Comparison of ENCODE assay signal across 8 cellular contexts in the genomic region with DNA sequence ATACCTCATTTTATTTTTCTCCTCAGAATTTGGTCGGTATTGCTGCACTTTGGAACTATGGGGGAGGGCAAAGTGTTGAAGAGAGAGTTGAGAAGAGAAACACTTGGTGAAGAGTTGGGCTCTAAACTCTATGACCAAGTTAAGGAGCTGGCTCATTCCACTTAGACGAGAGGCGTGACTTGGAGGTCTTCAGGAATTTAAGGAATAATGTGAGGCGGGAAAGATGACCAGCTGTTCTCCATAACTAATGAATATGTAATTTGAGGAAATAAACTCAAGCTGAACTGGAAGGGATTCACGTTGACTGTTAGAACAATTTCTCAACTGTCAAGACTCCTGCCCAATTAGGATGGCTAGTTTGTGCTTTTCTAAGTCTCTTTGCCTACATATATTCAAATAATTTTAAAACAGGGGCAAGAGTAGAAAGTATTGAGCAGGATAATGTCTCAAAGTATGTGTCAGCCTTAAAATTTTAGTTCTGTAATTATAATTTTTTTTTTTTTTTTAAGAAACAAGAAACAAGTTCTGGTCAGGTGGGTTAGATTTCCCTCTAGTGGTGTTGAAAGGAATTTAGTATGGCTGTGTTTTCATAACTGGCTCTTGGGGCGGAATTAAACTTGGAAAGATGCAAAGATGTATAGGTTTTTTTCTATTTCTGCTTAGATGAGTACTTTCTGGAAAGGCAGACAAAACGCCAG. TPM values are rescaled to one million over a fixed set of nuclear protein-coding genes. Genes with fewer than 3 reads are reported as not detected.
DNase-seq lines count a peak whose midpoint lies in the region; ATAC-seq and TF ChIP-seq lines count a peak whose summit lies in the region.

No MANE protein-coding gene starts in this region.

- ATAC-seq in naive thymus-derived CD8-positive, alpha-beta T cell, result no peak

- DNase-seq in AG09309 (ENCODE audit: low read depth) (no peak), ascending aorta (ENCODE audit: low spot score in 2 of 2) (no peak), kidney epithelial cell (ENCODE audit: low read depth) (no peak), uterus (peak in 1 of 2 donors; percentile 52), GDM1 (lab: John Stamatoyannopoulos, UW) (no peak), NCI-H226 (no peak)
- DNase-seq in naive thymus-derived CD8-positive, alpha-beta T cell, result no peak

- H3K4me1 ChIP-seq in HEK293 (ENCODE audit: control insufficient read depth, insufficient read depth, low read length), result no peaks in the 10 kb centered on the region
- H3K4me1 ChIP-seq in ascending aorta, result peaks cover 0 to 23% of the 10 kb centered on the region in 2 donors
- H3K4me1 ChIP-seq in uterus, result peaks cover 8 to 11% of the 10 kb centered on the region in 2 donors

- peaks cover 0 to 5% (median 0%) of the 10 kb centered on the region in 4 donors for H3K4me1 Mint-ChIP-seq in naive thymus-derived CD8-positive, alpha-beta T cell

- H3K27me3 ChIP-seq in ascending aorta, result no peaks in the 10 kb centered on the region
- no peaks in the 10 kb centered on the region for H3K27me3 ChIP-seq in kidney epithelial cell (ENCODE audit: control insufficient read depth, insufficient read depth, low read length)
- no peaks in the 10 kb centered on the region for H3K27me3 ChIP-seq in uterus

- intact Hi-C loops in ascending aorta (cut with DNase I), result no loop called here
- intact Hi-C loops in uterus (cut with DNase I; ENCODE audit: low total_unique reads), result no loop called here

- no peak for TF ChIP-seq POLR2A in uterus (IDR thresholded peaks at IDR 0.05)

- H3K9me3 ChIP-seq in HEK293 (ENCODE audit: control insufficient read depth, insufficient read depth, low read depth, low read length) (no peaks in the 10 kb centered on the region), ascending aorta (no peaks in the 10 kb centered on the region), uterus (no peaks in the 10 kb centered on the region)

- no peak overlapping the region for H3K4me3 Mint-ChIP-seq in naive thymus-derived CD8-positive, alpha-beta T cell

- H3K36me3 ChIP-seq in HEK293 (ENCODE audit: control insufficient read depth in 2 of 2, insufficient read depth in 1 of 2, low read length in 2 of 2), result no peaks in the 10 kb centered on the region
- peaks cover 0 to 5% of the 10 kb centered on the region in 2 donors for H3K36me3 ChIP-seq in ascending aorta
- H3K36me3 ChIP-seq in kidney epithelial cell (ENCODE audit: control insufficient read depth, insufficient read depth, low read length), result no peaks in the 10 kb centered on the region
- H3K36me3 ChIP-seq in uterus, result no peaks in the 10 kb centered on the region

- TF ChIP-seq CTCF in AG09309 (IDR thresholded peaks at IDR 0.05; ENCODE audit: control insufficient read depth, insufficient read depth, low read depth, low read length, missing control alignments) (peak; percentile 55), HEK293 (tag by site-specific recombination; IDR thresholded peaks at IDR 0.05) (no peak), ascending aorta (IDR thresholded peaks at IDR 0.05) (peak; percentile 58 to 80 (median 78)), kidney epithelial cell (IDR thresholded peaks at IDR 0.05; ENCODE audit: insufficient read depth, low read length, poor library complexity, severe bottlenecking) (peak; percentile 50), uterus (IDR thresholded peaks at IDR 0.05) (peak; percentile 64 to 79 (median 76))

- POLR2A ChIA-PET in HEK293 (lab: Yijun Ruan, JAX), result no interaction called here
- POLR2A ChIA-PET in naive thymus-derived CD8-positive, alpha-beta T cell (lab: Charles Lee), result no interaction called here

- H3K27ac ChIP-seq in HEK293 (ENCODE audit: extremely low read depth, low read depth, low read length) (no peak overlapping the region), ascending aorta (peak overlapping the region; percentile 86 to 88), uterus (peak overlapping the region; percentile 81 to 90)

- CTCF ChIA-PET in HEK293 (lab: Yijun Ruan, JAX), result interaction anchor here (0.5 to 3.3 kb wide), 20 partner anchors 9 to 492 kb away, joined by 3 to 18 read pairs (median 4); no protein-coding TSS in a partner anchor

- H3K27me3 Mint-ChIP-seq in naive thymus-derived CD8-positive, alpha-beta T cell, result peaks cover 0 to 14% (median 6%) of the 10 kb centered on the region in 5 donors

- H3K9me3 Mint-ChIP-seq in naive thymus-derived CD8-positive, alpha-beta T cell, result peaks cover 0 to 2% (median 0%) of the 10 kb centered on the region in 9 donors

- H3K4me3 ChIP-seq in AG09309 (ENCODE audit: control insufficient read depth, low read depth, low read length), result no peak overlapping the region
- H3K4me3 ChIP-seq in HEK293 (ENCODE audit: low read depth, low read length), result no peak overlapping the region
- no peak overlapping the region for H3K4me3 ChIP-seq in ascending aorta
- no peak overlapping the region for H3K4me3 ChIP-seq in kidney epithelial cell (ENCODE audit: low read depth, low read length)
- H3K4me3 ChIP-seq in uterus, result no peak overlapping the region

- H3K27ac Mint-ChIP-seq in naive thymus-derived CD8-positive, alpha-beta T cell, result no peak overlapping the region

- no peaks in the 10 kb centered on the region for H3K36me3 Mint-ChIP-seq in naive thymus-derived CD8-positive, alpha-beta T cell

TF ChIP-seq in HEK293, 187 proteins besides CTCF, POLR2A, EP300 and RAD21:
- TF ChIP-seq ZNF423 (tag by site-specific recombination; IDR thresholded peaks at IDR 0.05) (no peak), ZBTB1 (tag by site-specific recombination; IDR thresholded peaks at IDR 0.05) (no peak), ZNF654 (tag by site-specific recombination; IDR thresholded peaks at IDR 0.05; ENCODE audit: low read depth) (peak; percentile 51)

RNA-seq across cellular contexts. Expression of gene TMEM252, which starts 33.4 kb away (rescaled TPM):
- total RNA-seq in ascending aorta, result not detected
- total RNA-seq in kidney epithelial cell, result not detected in 2 replicates
- total RNA-seq in uterus, result under 1 TPM in 1 of 4 donors, not detected in 3; 0.69 TPM
- total RNA-seq in naive thymus-derived CD8-positive, alpha-beta T cell, result not detected
- not detected for polyA plus RNA-seq in naive thymus-derived CD8-positive, alpha-beta T cell
